ENCODE assay signal across 28 cellular contexts in genomic region chr11:83852775-83853442, GRCh38.
"Had no signal": no experiment of that assay in that cellular context is flagged by ENCODE, and none has a peak within 500 bp of the region (broad histone marks: within the 10 kb centered on the region; RNA-seq: fewer than 3 reads in every experiment).

No MANE protein-coding gene starts in this region.

- H3K4me3 ChIP-seq: cardiac muscle cell, colonic mucosa, gastrocnemius medialis, ovary, psoas muscle, right atrium auricular region, thoracic aorta, uterus had no signal

- FAIRE-seq: keratinocyte had no signal

- H3K27me3 ChIP-seq: cardiac muscle cell, colonic mucosa, gastrocnemius medialis, neutrophil, ovary, right atrium auricular region, uterus had no signal

- H3K36me3 ChIP-seq: cardiac muscle cell, colonic mucosa, gastrocnemius medialis, neutrophil, ovary, right atrium auricular region, thoracic aorta, uterus, WERI-Rb-1 had no signal

- ATAC-seq: activated CD4-positive, CD25-positive, alpha-beta regulatory T cell treated with anti-CD3 and anti-CD28 coated beads, Interleukin-2, amount 50 U/mL, for 24 hours; gastrocnemius medialis; left ventricle myocardium superior; psoas muscle; T-helper 17 cell had no signal

- H3K27ac ChIP-seq: cardiac muscle cell, colonic mucosa, gastrocnemius medialis, neutrophil, ovary, psoas muscle, right atrium auricular region, thoracic aorta, uterus, WERI-Rb-1 had no signal

- H3K4me1 ChIP-seq: colonic mucosa, gastrocnemius medialis, psoas muscle, right atrium auricular region, uterus had no signal

- H3K9me3 ChIP-seq: colonic mucosa, gastrocnemius medialis, neutrophil, ovary, psoas muscle, thoracic aorta had no signal

- DNase-seq: activated CD4-positive, alpha-beta T cell treated with anti-CD3 and anti-CD28 coated beads for 48 hours; activated CD4-positive, alpha-beta T cell treated with anti-CD3 and anti-CD28 coated beads, Interleukin-2, amount 50 U/mL, for 48 hours; activated CD8-positive, alpha-beta memory T cell treated with anti-CD3 and anti-CD28 coated beads for 24 hours; activated effector memory CD4-positive, alpha-beta T cell treated with Interleukin-2 at 50 U/mL for 16 hours; activated naive CD4-positive, alpha-beta T cell treated with Interleukin-2 at 50 U/mL for 16 hours; aorta; cerebellar nuclear complex; colonic mucosa; effector memory CD4-positive, alpha-beta T cell; erythroblast; gastrocnemius medialis; glutamatergic neuron; left ventricle myocardium superior; mammary epithelial cell; ovary; psoas muscle; stimulated activated CD4-positive, alpha-beta T cell treated with anti-CD3 and anti-CD28 coated beads, Interleukin-12 subunit alpha, Interleukin-12 subunit beta, amount 100 ng/mL, for 4 hours; stimulated activated CD4-positive, alpha-beta T cell treated with anti-CD3 and anti-CD28 coated beads, Interleukin-4, amount 100 ng/mL, for 1 hour; T-helper 17 cell; T1000; uterus; WERI-Rb-1 had no signal
